In genomic region chr2:40113272-40113671, GRCh38 we compare ENCODE assay signal across 27 cellular contexts.
DNase-seq lines count a peak whose midpoint lies in the region; ATAC-seq and TF ChIP-seq lines count a peak whose summit lies in the region.
"Had no signal": no experiment of that assay in that cellular context is flagged by ENCODE, and none has a peak within 500 bp of the region (broad histone marks: within the 10 kb centered on the region; RNA-seq: fewer than 3 reads in every experiment).

No MANE protein-coding gene starts in this region.

- TF ChIP-seq CTCF in fibroblast of lung (conservative IDR thresholded peaks at IDR 0.05 in 1 of 2, IDR thresholded peaks at IDR 0.05 in 1 of 2; ENCODE audit: low read depth in 1 of 2, low read length in 2 of 2) = no peak
- no peak for TF ChIP-seq CTCF in retinal pigment epithelial cell (conservative IDR thresholded peaks at IDR 0.05; ENCODE audit: low read depth, low read length)

- H3K4me2 ChIP-seq in fibroblast of lung (ENCODE audit: extremely low read depth, insufficient read depth, low read length) = no peak overlapping the region

- no peaks in the 10 kb centered on the region for H3K79me2 ChIP-seq in fibroblast of lung (ENCODE audit: control insufficient read depth, insufficient read depth, low read length)

- H4K20me1 ChIP-seq in fibroblast of lung (ENCODE audit: control insufficient read depth, extremely low read depth, insufficient read depth, low read length) = no peaks in the 10 kb centered on the region

- in situ Hi-C loops in Caki2 (cut with HindIII; ENCODE audit: low pct_unique_long_range_greater_than_20kb, low sequenced_read_pairs) = no loop called here

- H3K9ac ChIP-seq in fibroblast of lung (ENCODE audit: insufficient read depth, low read length) = no peak overlapping the region

- no peak overlapping the region for H2AFZ ChIP-seq in fibroblast of lung (ENCODE audit: low read length)

- no peak overlapping the region for H3K27ac ChIP-seq in fibroblast of lung (ENCODE audit: insufficient read depth, low read length)
- H3K27ac ChIP-seq: thyroid gland had no signal

- no peaks in the 10 kb centered on the region for H3K4me1 ChIP-seq in fibroblast of lung (ENCODE audit: control insufficient read depth, extremely low read depth, insufficient read depth, low read length)
- H3K4me1 ChIP-seq: thyroid gland had no signal

- H3K4me3 ChIP-seq in fibroblast of lung (replicated peaks in 1 of 4; ENCODE audit: control extremely low read depth in 1 of 4, insufficient read depth in 1 of 4, low read depth in 3 of 4, low read length in 4 of 4) (no peak overlapping the region), retinal pigment epithelial cell (ENCODE audit: low read length) (no peak overlapping the region)
- H3K4me3 ChIP-seq: thyroid gland had no signal

- ATAC-seq in HG03108 (IDR thresholded peaks at IDR 0.05; ENCODE audit: unreplicated experiment) (no peak), GM19463 (IDR thresholded peaks at IDR 0.05; ENCODE audit: unreplicated experiment) (no peak)
- ATAC-seq: CD8-positive, alpha-beta T cell; stimulated activated naive CD8-positive, alpha-beta T cell treated with anti-CD3 and anti-CD28 coated beads, Interleukin-15, amount 100 ng/mL, for 72 hours had no signal

- no peaks in the 10 kb centered on the region for H3K27me3 ChIP-seq in fibroblast of lung (ENCODE audit: control insufficient read depth, insufficient read depth, low read length)
- H3K27me3 ChIP-seq: thyroid gland had no signal

- H3K9me3 ChIP-seq in fibroblast of lung (ENCODE audit: control insufficient read depth, insufficient read depth, low read depth, low read length) = no peaks in the 10 kb centered on the region
- H3K9me3 ChIP-seq: thyroid gland had no signal

- no peaks in the 10 kb centered on the region for H3K36me3 ChIP-seq in fibroblast of lung (ENCODE audit: control insufficient read depth, insufficient read depth, low read length)
- H3K36me3 ChIP-seq: thyroid gland had no signal

- DNase-seq in Caki2 (ENCODE audit: low read depth) (peak; percentile 17), RPMI7951 (ENCODE audit: low read depth) (peak; percentile 36), fibroblast of lung (ENCODE audit: low read depth in 2 of 2) (peak; percentile 44 to 59), retinal pigment epithelial cell (ENCODE audit: low read depth) (peak; percentile 77), COLO668 (lab: John Stamatoyannopoulos, UW; ENCODE audit: unreplicated experiment) (no peak)
- no peak for DNase-seq in stimulated activated naive CD4-positive, alpha-beta T cell (lab: John Stamatoyannopoulos, UW)
- DNase-seq: activated CD4-positive, alpha-beta T cell treated with anti-CD3 and anti-CD28 coated beads for 4 hours; activated CD8-positive, alpha-beta memory T cell treated with anti-CD3 and anti-CD28 coated beads for 24 hours; activated gamma-delta T cell treated with Interleukin-2 at 50 U/mL for 16 hours; activated T-cell treated with anti-CD3 and anti-CD28 coated beads, Interleukin-2, amount 50 U/mL, for 24 hours; CD8-positive, alpha-beta T cell; effector memory CD4-positive, alpha-beta T cell; GF-D8; KG1; mammary epithelial cell; MV-4-11; NCI-H146; NCI-H524; nucleus accumbens; retina; SIG-M5; stimulated activated CD4-positive, alpha-beta T cell treated with anti-CD3 and anti-CD28 coated beads, Interleukin-12 subunit alpha, Interleukin-12 subunit beta, amount 100 ng/mL, for 4 hours; stimulated activated CD4-positive, alpha-beta T cell treated with anti-CD3 and anti-CD28 coated beads, Interleukin-4, amount 100 ng/mL, for 24 hours; stimulated activated naive CD8-positive, alpha-beta T cell treated with anti-CD3 and anti-CD28 coated beads, Interleukin-15, amount 100 ng/mL, for 72 hours; thyroid gland had no signal

Comparison
In these comparisons a context has a peak if more than half of its experiments do, and no peak if none do; other contexts are left out.
1. DNase-seq: peak in Caki2 (single experiment), RPMI7951 (single experiment), fibroblast of lung (2 of 2) and retinal pigment epithelial cell (single experiment); none in COLO668 (single experiment) and stimulated activated naive CD4-positive, alpha-beta T cell (0 of 6).